ENCODE assay signal across 8 cellular contexts in the genomic region with DNA sequence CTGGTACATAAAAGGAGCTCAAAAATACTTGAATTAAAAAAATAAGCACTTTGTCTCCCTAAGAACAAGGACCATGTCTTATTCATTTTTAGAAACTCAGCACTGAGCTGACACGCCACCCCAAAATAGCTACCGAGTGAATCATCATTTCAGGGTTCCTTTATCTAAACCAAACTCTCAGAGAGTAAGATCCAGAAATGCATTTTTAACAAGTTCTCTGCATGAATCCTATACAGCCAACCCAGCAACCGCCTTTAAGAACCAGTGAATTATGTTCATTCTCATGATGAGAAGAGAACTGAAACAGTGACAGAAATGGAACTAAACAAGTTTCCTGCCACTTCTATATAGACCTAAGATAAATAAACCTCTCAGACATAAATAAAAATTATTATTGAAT. TPM values are rescaled to one million over a fixed set of nuclear protein-coding genes. Genes with fewer than 3 reads are reported as not detected.
A peak's percentile ranks its signal among the peaks of the same experiment; 100 is the strongest.
DNase-seq lines count a peak whose midpoint lies in the region; ATAC-seq and TF ChIP-seq lines count a peak whose summit lies in the region.

No MANE protein-coding gene starts in this region.

- in situ Hi-C loops in IMR-90 (cut with MboI; ENCODE audit: low sequenced_read_pairs), result no loop called here

- no peak overlapping the region for H2BK15ac ChIP-seq in IMR-90 (ENCODE audit: low read depth, low read length)

- TF ChIP-seq CTCF in IMR-90 (conservative IDR thresholded peaks at IDR 0.05; ENCODE audit: low read depth, low read length), result no peak
- TF ChIP-seq CTCF in osteoblast (IDR thresholded peaks at IDR 0.05; ENCODE audit: extremely low read depth, low read depth, low read length), result no peak

- peak overlapping the region in 1 of 2 experiments; percentile 67; a peak in 2 of 4 replicates for H4K8ac ChIP-seq in IMR-90 (ENCODE audit: low read depth in 2 of 2, low read length in 2 of 2)

- TF ChIP-seq POLR2A in IMR-90 (IDR thresholded peaks at IDR 0.05; ENCODE audit: low read depth, low read length), result no peak

- H4K20me1 ChIP-seq in IMR-90 (ENCODE audit: insufficient read depth, low read length) (peaks cover 24% of the 10 kb centered on the region), osteoblast (ENCODE audit: insufficient read depth, low read length) (peaks cover 4% of the 10 kb centered on the region)

- TF ChIP-seq RAD21 in IMR-90 (IDR thresholded peaks at IDR 0.05; ENCODE audit: low read length), result no peak

- H3K27me3 Mint-ChIP-seq in activated CD4-positive, alpha-beta T cell treated with anti-CD3 and anti-CD28 coated beads, Interleukin-2, amount 10 ng/mL, durations not matched to agents 24 days and 14 days, result no peaks in the 10 kb centered on the region

- peak overlapping the region; percentile 99 for H3K27ac ChIP-seq in IMR-90 (ENCODE audit: insufficient read depth, low read length)
- peak overlapping the region; percentile 80 for H3K27ac ChIP-seq in osteoblast (ENCODE audit: low read depth, low read length)

- H3K4me3 Mint-ChIP-seq in activated CD4-positive, alpha-beta T cell treated with anti-CD3 and anti-CD28 coated beads, Interleukin-2, amount 10 ng/mL, durations not matched to agents 24 days and 14 days, result no peak overlapping the region

- peaks cover 9 to 39% of the 10 kb centered on the region in 2 experiments for H3K79me1 ChIP-seq in IMR-90 (ENCODE audit: low read depth in 1 of 2, low read length in 2 of 2)

- no peak overlapping the region for H3K14ac ChIP-seq in IMR-90 (replicated peaks; ENCODE audit: low read depth, low read length)

- no peak overlapping the region for H4K5ac ChIP-seq in IMR-90 (ENCODE audit: low read depth, low read length)

- peaks cover 16% of the 10 kb centered on the region for H3K4me1 ChIP-seq in IMR-90 (ENCODE audit: control insufficient read depth, insufficient read depth, low read length)
- H3K4me1 ChIP-seq in osteoblast (ENCODE audit: insufficient read depth, low read length), result peaks cover 22% of the 10 kb centered on the region

- CTCF ChIA-PET in IMR-90 (lab: Yijun Ruan, JAX), result no interaction called here

- no peak overlapping the region for H3K4me3 ChIP-seq in IMR-90 (ENCODE audit: insufficient read depth, low read depth, low read length)
- peak overlapping the region; percentile 16 for H3K4me3 ChIP-seq in osteoblast (ENCODE audit: insufficient read depth, low read length)

- H3K9ac ChIP-seq in IMR-90 (ENCODE audit: low read depth, low read length), result no peak overlapping the region

- POLR2A ChIA-PET in IMR-90 (lab: Charles Lee; ENCODE audit: unreplicated experiment), result interaction anchor here (0.6 kb wide), 1 partner anchor 15 kb away, joined by 3 read pairs; no protein-coding TSS in a partner anchor

- peak overlapping the region; percentile 74; the same call in 1 of the 2 replicates for H3K4me2 ChIP-seq in IMR-90 (ENCODE audit: low read depth, low read length)
- peak overlapping the region; percentile 53 for H3K4me2 ChIP-seq in osteoblast (ENCODE audit: insufficient read depth, low read length)

- no peak overlapping the region for H2AK5ac ChIP-seq in IMR-90 (ENCODE audit: low read depth, low read length)

- no peaks in the 10 kb centered on the region for H3K27me3 ChIP-seq in IMR-90 (ENCODE audit: control insufficient read depth, insufficient read depth, low read length)
- H3K27me3 ChIP-seq in osteoblast (ENCODE audit: insufficient read depth, low read length), result no peaks in the 10 kb centered on the region

- BruUV-seq in IMR-90 (replicated peaks; lab: Mats Ljungman, UMichigan), result no TSS peak

- no peak overlapping the region for H3K4ac ChIP-seq in IMR-90 (ENCODE audit: low read depth, low read length)

- H3K4me1 Mint-ChIP-seq in activated CD4-positive, alpha-beta T cell treated with anti-CD3 and anti-CD28 coated beads, Interleukin-2, amount 10 ng/mL, durations not matched to agents 24 days and 14 days, result peaks cover 26% of the 10 kb centered on the region

- no CpG with 5 or more reads among the region's 3 CpGs for WGBS in IMR-90 (ENCODE audit: extremely low coverage in 2 of 2, insufficient read length in 1 of 2), 2 experiments

- H4K91ac ChIP-seq in IMR-90 (ENCODE audit: insufficient read depth, low read depth, low read length), result no peak overlapping the region; the same call in 1 of the 2 replicates

- no peak overlapping the region for H2BK20ac ChIP-seq in IMR-90 (ENCODE audit: low read depth, low read length)

- H3K36me3 Mint-ChIP-seq in activated CD4-positive, alpha-beta T cell treated with anti-CD3 and anti-CD28 coated beads, Interleukin-2, amount 10 ng/mL, durations not matched to agents 24 days and 14 days (ENCODE audit: low read depth), result peaks cover 18% of the 10 kb centered on the region

- peak overlapping the region; percentile 97 for H2BK5ac ChIP-seq in IMR-90 (ENCODE audit: low read depth, low read length, poor library complexity, severe bottlenecking)

- H2AFZ ChIP-seq in IMR-90 (replicated peaks; ENCODE audit: low read length, poor library complexity) (no peak overlapping the region), osteoblast (ENCODE audit: low read length) (no peak overlapping the region)

- no peak overlapping the region for H3K56ac ChIP-seq in IMR-90 (ENCODE audit: extremely low read depth, insufficient read depth, low read length)

- H3K18ac ChIP-seq in IMR-90 (ENCODE audit: low read depth, low read length), result no peak overlapping the region; the same call in 1 of the 2 replicates

- intact Hi-C loops in activated CD4-positive, alpha-beta T cell treated with anti-CD3 and anti-CD28 coated beads, Interleukin-2, amount 10 ng/mL, durations not matched to agents 24 days and 14 days (cut with micrococcal nuclease), result loop anchor here (1.0 to 10.0 kb wide), 5 partner anchors 8 to 1793 kb away; a partner anchor contains a TSS
- intact Hi-C loops in IMR-90 (cut with micrococcal nuclease) (no loop called here), posterior vena cava (cut with DNase I) (no loop called here)

- no peak overlapping the region for H3K27ac Mint-ChIP-seq in activated CD4-positive, alpha-beta T cell treated with anti-CD3 and anti-CD28 coated beads, Interleukin-2, amount 10 ng/mL, durations not matched to agents 24 days and 14 days

- dilution Hi-C loops in IMR-90 (cut with HindIII; ENCODE audit: low sequenced_read_pairs, unreplicated experiment), result no loop called here

- no peaks in the 10 kb centered on the region for H3K9me3 Mint-ChIP-seq in activated CD4-positive, alpha-beta T cell treated with anti-CD3 and anti-CD28 coated beads, Interleukin-2, amount 10 ng/mL, durations not matched to agents 24 days and 14 days

- H3K23ac ChIP-seq in IMR-90 (ENCODE audit: low read depth, low read length), result no peak overlapping the region

- H3K9me1 ChIP-seq in IMR-90 (ENCODE audit: insufficient read depth, low read length), result no peaks in the 10 kb centered on the region; the same call in 1 of the 2 replicates

- H3K9me3 ChIP-seq in IMR-90 (ENCODE audit: control insufficient read depth, insufficient read depth, low read length), result no peaks in the 10 kb centered on the region
- no peaks in the 10 kb centered on the region for H3K9me3 ChIP-seq in osteoblast (ENCODE audit: low read depth, low read length)

- peaks cover 3% of the 10 kb centered on the region for H3K36me3 ChIP-seq in IMR-90 (ENCODE audit: control insufficient read depth, insufficient read depth, low read length)
- no peaks in the 10 kb centered on the region for H3K36me3 ChIP-seq in osteoblast (ENCODE audit: insufficient read depth, low read length)

- peak; percentile 65 for DNase-seq in activated CD4-positive, alpha-beta T cell treated with anti-CD3 and anti-CD28 coated beads, Interleukin-2, amount 10 ng/mL, durations not matched to agents 24 days and 14 days
- no peak for DNase-seq in activated CD4-positive, alpha-beta T cell treated with anti-CD3 and anti-CD28 coated beads for 1 hour
- DNase-seq in IMR-90 (peak; percentile 91), osteoblast (ENCODE audit: insufficient read length, low spot score, missing footprints) (no peak), posterior vena cava (ENCODE audit: low spot score) (no peak), activated gamma-delta T cell (lab: John Stamatoyannopoulos, UW) (no peak), GDM1 (lab: John Stamatoyannopoulos, UW) (no peak)

- no peak overlapping the region for H2AK9ac ChIP-seq in IMR-90 (replicated peaks; ENCODE audit: low read depth, low read length, poor library complexity)

- ATAC-seq in GM21737 (IDR thresholded peaks at IDR 0.05; ENCODE audit: unreplicated experiment), result peak; percentile 73
- peak; percentile 84 for ATAC-seq in IMR-90 (ENCODE audit: low read depth)

- H3K79me2 ChIP-seq in osteoblast (ENCODE audit: insufficient read depth, low read length), result peaks cover 66% of the 10 kb centered on the region

- H2BK120ac ChIP-seq in IMR-90 (ENCODE audit: low read depth, low read length), result no peak overlapping the region

TF ChIP-seq in IMR-90, 13 proteins besides CTCF, POLR2A, EP300 and RAD21:
- TF ChIP-seq SMC3 (IDR thresholded peaks at IDR 0.05; ENCODE audit: low read depth, low read length) (no peak), FOS (IDR thresholded peaks at IDR 0.05; ENCODE audit: low read depth, low read length) (peak; percentile 67; the same call in 1 of the 2 replicates)

RNA-seq across cellular contexts. Expression of a gene that starts 8.7 kb away (rescaled TPM):
- 32.0 and 32.7 TPM in 2 replicates for total RNA-seq in activated CD4-positive, alpha-beta T cell treated with anti-CD3 and anti-CD28 coated beads, Interleukin-2, amount 10 ng/mL, durations not matched to agents 24 days and 14 days
- total RNA-seq in IMR-90 (2012; rRNA removed), result 6.3 and 16.4 TPM in 2 replicates
- polyA plus RNA-seq in IMR-90 (2012; rRNA removed), result 6.2 and 8.1 TPM in 2 replicates
- polyA plus RNA-seq in IMR-90 (2012; cell fraction: cytosol; rRNA removed), result 1.0 and 1.2 TPM in 2 replicates
- polyA plus RNA-seq in IMR-90 (2012; cell fraction: nucleus; rRNA removed; ENCODE audit: low replicate concordance), result 0.32 and 2.2 TPM in 2 replicates
- total RNA-seq in osteoblast, result 7.7 and 9.8 TPM in 2 replicates
- total RNA-seq in posterior vena cava, result 1 to 10 TPM; 6.4 to 9.4 TPM

Comparison
In these comparisons a context has a peak if more than half of its experiments do, and no peak if none do; other contexts are left out.
1. DNase-seq: peak in activated CD4-positive, alpha-beta T cell treated with anti-CD3 and anti-CD28 coated beads, Interleukin-2, amount 10 ng/mL, durations not matched to agents 24 days and 14 days (single experiment) and IMR-90 (single experiment); none in activated CD4-positive, alpha-beta T cell treated with anti-CD3 and anti-CD28 coated beads for 1 hour (single experiment), osteoblast (single experiment), posterior vena cava (single experiment), activated gamma-delta T cell (single experiment) and GDM1 (single experiment).